Comparison of ENCODE assay signal across 15 cellular contexts in genomic region chr10:62233494-62234283, GRCh38. TPM values are rescaled to one million over a fixed set of nuclear protein-coding genes. Genes with fewer than 3 reads are reported as not detected.
A peak's percentile ranks its signal among the peaks of the same experiment; 100 is the strongest.
DNase-seq lines count a peak whose midpoint lies in the region; ATAC-seq, FAIRE-seq and TF ChIP-seq lines count a peak whose summit lies in the region.
"Had no signal": no experiment of that assay in that cellular context is flagged by ENCODE, and none has a peak within 500 bp of the region (broad histone marks: within the 10 kb centered on the region; RNA-seq: fewer than 3 reads in every experiment).

No MANE protein-coding gene starts in this region.

- no peak overlapping the region for H3K4me3 Mint-ChIP-seq in Caco-2 (ENCODE audit: unreplicated experiment)
- H3K4me3 Mint-ChIP-seq in T-helper 17 cell: no peak overlapping the region

- H3K4me3 ChIP-seq in Caco-2 (ENCODE audit: low read depth, low read length) (no peak overlapping the region), fibroblast of pulmonary artery (replicated peaks; ENCODE audit: low read depth, low read length) (no peak overlapping the region), right lobe of liver (no peak overlapping the region), tibial artery (no peak overlapping the region)
- H3K4me3 ChIP-seq: body of pancreas had no signal

- BruUV-seq in Caco-2 (replicated peaks; lab: Mats Ljungman, UMichigan): no TSS peak

- intact Hi-C loops in Caco-2 (cut with micrococcal nuclease; ENCODE audit: unreplicated experiment): no loop called here
- intact Hi-C loops in right lobe of liver (cut with DNase I): no loop called here
- intact Hi-C loops in tibial artery (cut with DNase I; ENCODE audit: low total_unique reads): no loop called here

- TF ChIP-seq POLR2A in right lobe of liver (IDR thresholded peaks at IDR 0.05): no peak

- no peaks in the 10 kb centered on the region for H3K27me3 ChIP-seq in Caco-2 (replicated peaks; ENCODE audit: control insufficient read depth, insufficient read depth, low read length)
- no peaks in the 10 kb centered on the region for H3K27me3 ChIP-seq in right lobe of liver
- no peaks in the 10 kb centered on the region for H3K27me3 ChIP-seq in tibial artery
- H3K27me3 ChIP-seq: body of pancreas had no signal

- peaks cover 28% of the 10 kb centered on the region for H3K4me1 Mint-ChIP-seq in Caco-2 (ENCODE audit: low read depth, unreplicated experiment)
- H3K4me1 Mint-ChIP-seq in T-helper 17 cell: peaks cover 15% of the 10 kb centered on the region

- H3K36me3 Mint-ChIP-seq in Caco-2 (ENCODE audit: insufficient read depth, unreplicated experiment): peaks cover 12% of the 10 kb centered on the region
- peaks cover 3% of the 10 kb centered on the region for H3K36me3 Mint-ChIP-seq in T-helper 17 cell (ENCODE audit: low read depth)

- WGBS in right lobe of liver (ENCODE audit: insufficient coverage, low coverage, low lambda C conversion rate, missing lambda C conversion rate): 67% methylated on average over 6 of the region's 6 CpGs

- H3K9me3 Mint-ChIP-seq in Caco-2 (ENCODE audit: unreplicated experiment): no peaks in the 10 kb centered on the region

- no peak for ATAC-seq in T-helper 17 cell
- ATAC-seq in right lobe of liver: no peak
- ATAC-seq in GM21619 (IDR thresholded peaks at IDR 0.05; ENCODE audit: unreplicated experiment): no peak
- ATAC-seq: body of pancreas; stimulated activated naive CD8-positive, alpha-beta T cell treated with anti-CD3 and anti-CD28 coated beads, Interleukin-15, Interleukin-2, amounts not matched to agents 100 U/mL and 50 U/mL, for 24 hours had no signal

- H3K27ac ChIP-seq in right lobe of liver (no peak overlapping the region), tibial artery (peak overlapping the region in 1 of 2 donors; percentile 4)
- H3K27ac ChIP-seq: body of pancreas had no signal

- CTCF ChIA-PET in Caco-2 (lab: Charles Lee): interaction anchor here (0.7 to 1.2 kb wide), 2 partner anchors 17 to 194 kb away, joined by 3 read pairs; no protein-coding TSS in a partner anchor

- TF ChIP-seq CTCF in Caco-2 (IDR thresholded peaks at IDR 0.05; ENCODE audit: insufficient read depth in 1 of 2, low read depth in 1 of 2, low read length in 1 of 2, severe bottlenecking in 1 of 2, unreplicated experiment in 1 of 2) (no peak), fibroblast of pulmonary artery (IDR thresholded peaks at IDR 0.05; ENCODE audit: low read length, missing control alignments) (no peak), right lobe of liver (IDR thresholded peaks at IDR 0.05) (no peak), tibial artery (IDR thresholded peaks at IDR 0.05) (no peak)

- no peaks in the 10 kb centered on the region for H3K9me3 ChIP-seq in Caco-2
- no peaks in the 10 kb centered on the region for H3K9me3 ChIP-seq in T-helper 17 cell (ENCODE audit: control insufficient read depth, low read length, poor library complexity, severe bottlenecking)
- no peaks in the 10 kb centered on the region for H3K9me3 ChIP-seq in right lobe of liver
- H3K9me3 ChIP-seq in tibial artery: no peaks in the 10 kb centered on the region
- H3K9me3 ChIP-seq: body of pancreas had no signal

- H3K27me3 Mint-ChIP-seq in Caco-2 (ENCODE audit: insufficient read depth, unreplicated experiment): no peaks in the 10 kb centered on the region
- H3K27me3 Mint-ChIP-seq in T-helper 17 cell: no peaks in the 10 kb centered on the region

- H3K36me3 ChIP-seq in Caco-2 (ENCODE audit: control insufficient read depth, insufficient read depth, low read length): no peaks in the 10 kb centered on the region
- no peaks in the 10 kb centered on the region for H3K36me3 ChIP-seq in right lobe of liver
- H3K36me3 ChIP-seq in tibial artery: no peaks in the 10 kb centered on the region

- H3K4me1 ChIP-seq in Caco-2: peaks cover 34% of the 10 kb centered on the region
- H3K4me1 ChIP-seq in right lobe of liver: no peaks in the 10 kb centered on the region
- H3K4me1 ChIP-seq in tibial artery: peaks cover 0 to 60% (median 11%) of the 10 kb centered on the region in 4 donors
- H3K4me1 ChIP-seq: body of pancreas had no signal

- no peak for DNase-seq in Caco-2
- no peak for DNase-seq in T-helper 17 cell
- DNase-seq in fibroblast of pulmonary artery (ENCODE audit: low read depth): peak; percentile 49
- no peak for DNase-seq in stimulated activated CD4-positive, alpha-beta T cell treated with anti-CD3 and anti-CD28 coated beads, Interleukin-1b, Interleukin-23, amount 100 ng/mL, for 48 hours
- no peak for DNase-seq in right lobe of liver
- no peak for DNase-seq in tibial artery
- DNase-seq: activated CD8-positive, alpha-beta memory T cell treated with anti-CD3 and anti-CD28 coated beads for 24 hours; body of pancreas; Kasumi-1; mesendoderm; NCI-H2081; stimulated activated CD4-positive, alpha-beta T cell treated with anti-CD3 and anti-CD28 coated beads, Interleukin-4, amount 100 ng/mL, for 1 hour; stimulated activated naive CD8-positive, alpha-beta T cell treated with anti-CD3 and anti-CD28 coated beads, Interleukin-15, Interleukin-2, amounts not matched to agents 100 U/mL and 50 U/mL, for 24 hours had no signal

- H3K27ac Mint-ChIP-seq in Caco-2 (ENCODE audit: unreplicated experiment): peak overlapping the region; percentile 71
- peak overlapping the region; percentile 39 for H3K27ac Mint-ChIP-seq in T-helper 17 cell

- FAIRE-seq in A204.1 (lab: Jason Lieb, UNC): peak; percentile 83

- POLR2A ChIA-PET in Caco-2 (lab: Charles Lee): no interaction called here

RNA-seq across cellular contexts. Expression of gene RTKN2, which starts 35.0 kb away (rescaled TPM):
- total RNA-seq in Caco-2 (2022): 36.2 and 37.1 TPM in 2 replicates
- 1 to 10 TPM; 3.8 to 8.1 TPM for total RNA-seq in T-helper 17 cell
- total RNA-seq in right lobe of liver: under 1 TPM in 2 of 6 experiments, not detected in 4; 0.06 to 0.12 TPM

Comparison
In these comparisons a context has a peak if more than half of its experiments do, and no peak if none do; other contexts are left out.
1. RNA of gene RTKN2, which starts 35.0 kb away (total RNA-seq): 36.2 to 37.1 TPM in Caco-2 and 3.8 to 8.1 TPM in T-helper 17 cell; 0.06 to 0.12 TPM in right lobe of liver; every median in the first group is over 4 times any median in the second.